20 cellular contexts compared by ENCODE assay signal in genomic region chr4:165682621-165683020, GRCh38.
DNase-seq lines count a peak whose midpoint lies in the region; ATAC-seq and TF ChIP-seq lines count a peak whose summit lies in the region.
"Had no signal": no experiment of that assay in that cellular context is flagged by ENCODE, and none has a peak within 500 bp of the region (broad histone marks: within the 10 kb centered on the region; RNA-seq: fewer than 3 reads in every experiment).

No MANE protein-coding gene starts in this region.

- peak overlapping the region; percentile 93 for H3K27ac Mint-ChIP-seq in MCF 10A (ENCODE audit: low read depth, unreplicated experiment)
- H3K27ac Mint-ChIP-seq: CD4-positive, alpha-beta T cell had no signal

- no peaks in the 10 kb centered on the region for H3K36me3 ChIP-seq in breast epithelium
- H3K36me3 ChIP-seq in mammary epithelial cell (ENCODE audit: insufficient read depth, low read length): no peaks in the 10 kb centered on the region
- H3K36me3 ChIP-seq: HAP-1 had no signal

- H3K4me1 Mint-ChIP-seq in MCF 10A (ENCODE audit: insufficient read depth, unreplicated experiment): peaks cover 30% of the 10 kb centered on the region

- H3K4me2 ChIP-seq in mammary epithelial cell (ENCODE audit: insufficient read depth, low read depth, low read length): no peak overlapping the region
- H3K4me2 ChIP-seq: A549 had no signal

- no peaks in the 10 kb centered on the region for H4K20me1 ChIP-seq in mammary epithelial cell (ENCODE audit: insufficient read depth, low read length)

- in situ Hi-C loops in mammary epithelial cell (cut with MboI; ENCODE audit: low sequenced_read_pairs in 2 of 2): no loop called here

- H3K9me3 ChIP-seq in breast epithelium (no peaks in the 10 kb centered on the region), mammary epithelial cell (replicated peaks; ENCODE audit: insufficient read depth, low read length) (no peaks in the 10 kb centered on the region)
- H3K9me3 ChIP-seq: A549, Caco-2, HAP-1 had no signal

- no TSS peak for BruUV-seq in MCF 10A (replicated peaks; lab: Mats Ljungman, UMichigan)
- no TSS peak for BruUV-seq in mammary epithelial cell (replicated peaks; lab: Mats Ljungman, UMichigan)

- no peaks in the 10 kb centered on the region for H3K27me3 Mint-ChIP-seq in MCF 10A (ENCODE audit: insufficient read depth, unreplicated experiment)
- H3K27me3 Mint-ChIP-seq: CD4-positive, alpha-beta T cell had no signal

- H3K27me3 ChIP-seq in breast epithelium (no peaks in the 10 kb centered on the region), mammary epithelial cell (ENCODE audit: insufficient read depth, low read length) (no peaks in the 10 kb centered on the region)

- no peak overlapping the region for H2AFZ ChIP-seq in mammary epithelial cell (ENCODE audit: low read depth, low read length)
- H2AFZ ChIP-seq: GM23248 had no signal

- no peaks in the 10 kb centered on the region for H3K79me2 ChIP-seq in mammary epithelial cell (ENCODE audit: insufficient read depth, low read length)

- DNase-seq in MCF 10A (ENCODE audit: unreplicated experiment): no peak
- DNase-seq in breast epithelium (ENCODE audit: low spot score in 2 of 2): no peak
- peak; percentile 7 for DNase-seq in mammary epithelial cell
- peak; percentile 16 for DNase-seq in kidney tubule cell (ENCODE audit: low spot score)
- no peak for DNase-seq in erythroblast (lab: John Stamatoyannopoulos, UW)
- DNase-seq in NCI-H2029 (lab: John Stamatoyannopoulos, UW): no peak
- DNase-seq: AML-193; Caco-2; CD4-positive, alpha-beta T cell; DMS153; DMS79; GM23248; IMR-90 had no signal

- intact Hi-C loops in MCF 10A (cut with micrococcal nuclease) (no loop called here), breast epithelium (cut with DNase I; ENCODE audit: low total_unique reads) (no loop called here), mammary epithelial cell (cut with micrococcal nuclease) (no loop called here)

- TF ChIP-seq CTCF in MCF 10A (IDR thresholded peaks at IDR 0.05; ENCODE audit: unreplicated experiment): no peak
- no peak for TF ChIP-seq CTCF in breast epithelium (IDR thresholded peaks at IDR 0.05)
- TF ChIP-seq CTCF in mammary epithelial cell (conservative IDR thresholded peaks at IDR 0.05 in 1 of 2, IDR thresholded peaks at IDR 0.05 in 1 of 2; ENCODE audit: extremely low read depth in 1 of 2, insufficient read depth in 1 of 2, low read depth in 1 of 2, low read length in 2 of 2): no peak

- TF ChIP-seq POLR2A in breast epithelium (IDR thresholded peaks at IDR 0.05) (no peak), erythroblast (IDR thresholded peaks at IDR 0.05; ENCODE audit: low read length) (no peak)

- no peak for ATAC-seq in HG03045 (IDR thresholded peaks at IDR 0.05; ENCODE audit: unreplicated experiment)
- ATAC-seq: A549, GM12878, K562 had no signal

- no peaks in the 10 kb centered on the region for H3K36me3 Mint-ChIP-seq in MCF 10A (ENCODE audit: insufficient read depth, unreplicated experiment)

- no peak overlapping the region for H3K4me3 Mint-ChIP-seq in MCF 10A (ENCODE audit: unreplicated experiment)
- H3K4me3 Mint-ChIP-seq: CD4-positive, alpha-beta T cell had no signal

- 9% methylated on average over 1 of the region's 1 CpG for WGBS in mammary epithelial cell (ENCODE audit: low coverage, missing lambda C conversion rate)

- dilution Hi-C loops in mammary epithelial cell (cut with HindIII; ENCODE audit: low sequenced_read_pairs): no loop called here

- H3K4me3 ChIP-seq in breast epithelium (no peak overlapping the region), mammary epithelial cell (replicated peaks in 1 of 3; ENCODE audit: insufficient read depth in 1 of 3, low read depth in 2 of 3, low read length in 3 of 3) (no peak overlapping the region)
- H3K4me3 ChIP-seq: A549, GM12878, GM23248, HAP-1, K562 had no signal

- H3K9ac ChIP-seq in mammary epithelial cell (ENCODE audit: insufficient read depth, low read length): no peak overlapping the region
- H3K9ac ChIP-seq: GM23248 had no signal

- no peaks in the 10 kb centered on the region for H3K4me1 ChIP-seq in breast epithelium
- peaks cover 38% of the 10 kb centered on the region for H3K4me1 ChIP-seq in mammary epithelial cell (ENCODE audit: insufficient read depth, low read length)
- H3K4me1 ChIP-seq: A549, Caco-2, HAP-1 had no signal

- H3K9me3 Mint-ChIP-seq in MCF 10A (ENCODE audit: unreplicated experiment): peaks cover 12% of the 10 kb centered on the region
- H3K9me3 Mint-ChIP-seq: CD4-positive, alpha-beta T cell had no signal

- CTCF ChIA-PET in MCF 10A (lab: Yijun Ruan, JAX) (no interaction called here), mammary epithelial cell (lab: Charles Lee; ENCODE audit: low non-redundant PET) (interaction anchor here (0.6 kb wide), 1 partner anchor 95 kb away, joined by 4 read pairs; no protein-coding TSS in a partner anchor)

- H3K27ac ChIP-seq in breast epithelium (no peak overlapping the region), mammary epithelial cell (ENCODE audit: insufficient read depth, low read depth, low read length) (no peak overlapping the region)
- H3K27ac ChIP-seq: 22Rv1, A549, C4-2B, GM23248 had no signal

- POLR2A ChIA-PET in MCF 10A (lab: Yijun Ruan, JAX): interaction anchor here (1.0 to 3.5 kb wide), 2 partner anchors 11 to 189 kb away, joined by 3 to 16 read pairs; no protein-coding TSS in a partner anchor

Comparison
In these comparisons a context has a peak if more than half of its experiments do, and no peak if none do; other contexts are left out.
1. DNase-seq: peak in mammary epithelial cell (single experiment) and kidney tubule cell (single experiment); none in MCF 10A (single experiment), breast epithelium (0 of 2), erythroblast (0 of 2) and NCI-H2029 (single experiment).